1 cellular context compared by ENCODE assay signal in the genomic region with DNA sequence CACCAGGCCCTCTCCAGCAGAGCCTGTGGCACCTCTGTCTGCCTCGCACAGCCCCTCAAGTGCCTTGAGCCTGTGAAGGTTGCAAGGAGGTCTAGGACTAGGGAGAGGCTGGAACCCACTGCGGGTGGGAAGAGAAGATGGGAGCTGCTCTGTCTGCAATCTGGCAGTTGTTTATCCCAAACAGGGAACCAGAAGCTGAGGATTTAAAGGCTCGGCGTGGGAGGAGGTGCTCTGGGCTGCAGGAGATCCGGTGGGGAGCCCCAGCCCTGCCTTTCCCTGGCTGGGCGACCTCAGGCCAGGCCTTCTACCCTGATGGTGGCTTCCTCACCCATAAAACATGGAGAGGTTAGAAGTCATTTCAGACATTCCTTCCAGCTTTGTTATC.
A peak's percentile ranks its signal among the peaks of the same experiment; 100 is the strongest.
TF ChIP-seq lines count a peak whose summit lies in the region.

No MANE protein-coding gene starts in this region.

TF ChIP-seq in WTC11, 78 proteins besides CTCF, POLR2A, EP300 and RAD21:
- TF ChIP-seq, protein P1, sequence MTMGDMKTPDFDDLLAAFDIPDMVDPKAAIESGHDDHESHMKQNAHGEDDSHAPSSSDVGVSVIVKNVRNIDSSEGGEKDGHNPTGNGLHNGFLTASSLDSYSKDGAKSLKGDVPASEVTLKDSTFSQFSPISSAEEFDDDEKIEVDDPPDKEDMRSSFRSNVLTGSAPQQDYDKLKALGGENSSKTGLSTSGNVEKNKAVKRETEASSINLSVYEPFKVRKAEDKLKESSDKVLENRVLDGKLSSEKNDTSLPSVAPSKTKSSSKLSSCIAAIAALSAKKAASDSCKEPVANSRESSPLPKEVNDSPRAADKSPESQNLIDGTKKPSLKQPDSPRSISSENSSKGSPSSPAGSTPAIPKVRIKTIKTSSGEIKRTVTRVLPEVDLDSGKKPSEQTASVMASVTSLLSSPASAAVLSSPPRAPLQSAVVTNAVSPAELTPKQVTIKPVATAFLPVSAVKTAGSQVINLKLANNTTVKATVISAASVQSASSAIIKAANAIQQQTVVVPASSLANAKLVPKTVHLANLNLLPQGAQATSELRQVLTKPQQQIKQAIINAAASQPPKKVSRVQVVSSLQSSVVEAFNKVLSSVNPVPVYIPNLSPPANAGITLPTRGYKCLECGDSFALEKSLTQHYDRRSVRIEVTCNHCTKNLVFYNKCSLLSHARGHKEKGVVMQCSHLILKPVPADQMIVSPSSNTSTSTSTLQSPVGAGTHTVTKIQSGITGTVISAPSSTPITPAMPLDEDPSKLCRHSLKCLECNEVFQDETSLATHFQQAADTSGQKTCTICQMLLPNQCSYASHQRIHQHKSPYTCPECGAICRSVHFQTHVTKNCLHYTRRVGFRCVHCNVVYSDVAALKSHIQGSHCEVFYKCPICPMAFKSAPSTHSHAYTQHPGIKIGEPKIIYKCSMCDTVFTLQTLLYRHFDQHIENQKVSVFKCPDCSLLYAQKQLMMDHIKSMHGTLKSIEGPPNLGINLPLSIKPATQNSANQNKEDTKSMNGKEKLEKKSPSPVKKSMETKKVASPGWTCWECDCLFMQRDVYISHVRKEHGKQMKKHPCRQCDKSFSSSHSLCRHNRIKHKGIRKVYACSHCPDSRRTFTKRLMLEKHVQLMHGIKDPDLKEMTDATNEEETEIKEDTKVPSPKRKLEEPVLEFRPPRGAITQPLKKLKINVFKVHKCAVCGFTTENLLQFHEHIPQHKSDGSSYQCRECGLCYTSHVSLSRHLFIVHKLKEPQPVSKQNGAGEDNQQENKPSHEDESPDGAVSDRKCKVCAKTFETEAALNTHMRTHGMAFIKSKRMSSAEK (CRISPR knock-in tag; IDR thresholded peaks at IDR 0.05; ENCODE audit: borderline replicate concordance): no peak
- TF ChIP-seq FOXP1 (CRISPR knock-in tag; IDR thresholded peaks at IDR 0.05; ENCODE audit: borderline replicate concordance): 0 out of 2 replicates have a peak, but pooled peaks have one; percentile 39
